Comparison of ENCODE assay signal across 11 cellular contexts in genomic region chr10:11176746-11177145, GRCh38.
DNase-seq lines count a peak whose midpoint lies in the region; ATAC-seq and TF ChIP-seq lines count a peak whose summit lies in the region.
"Had no signal": no experiment of that assay in that cellular context is flagged by ENCODE, and none has a peak within 500 bp of the region (broad histone marks: within the 10 kb centered on the region; RNA-seq: fewer than 3 reads in every experiment).

No MANE protein-coding gene starts in this region.

- no peaks in the 10 kb centered on the region for H3K9me3 ChIP-seq in cardiac muscle cell (ENCODE audit: low read depth)
- H3K9me3 ChIP-seq in heart left ventricle, result no peaks in the 10 kb centered on the region
- H3K9me3 ChIP-seq in Peyer's patch, result no peaks in the 10 kb centered on the region
- no peaks in the 10 kb centered on the region for H3K9me3 ChIP-seq in tibial nerve
- H3K9me3 ChIP-seq: ascending aorta had no signal

- H3K27me3 Mint-ChIP-seq in effector memory CD8-positive, alpha-beta T cell, result no peaks in the 10 kb centered on the region

- H3K4me1 Mint-ChIP-seq in effector memory CD8-positive, alpha-beta T cell (ENCODE audit: low read depth in 2 of 2), result peaks cover 85 to 92% of the 10 kb centered on the region in 2 donors

- H3K36me3 Mint-ChIP-seq in effector memory CD8-positive, alpha-beta T cell (ENCODE audit: insufficient read depth), result peaks cover 95% of the 10 kb centered on the region

- H3K36me3 ChIP-seq in cardiac muscle cell (no peaks in the 10 kb centered on the region), heart left ventricle (peaks cover 0 to 19% (median 10%) of the 10 kb centered on the region in 9 donors), Peyer's patch (peaks cover 0 to 5% (median 0%) of the 10 kb centered on the region in 3 donors), tibial nerve (peaks cover 0 to 73% (median 0%) of the 10 kb centered on the region in 3 donors)
- H3K36me3 ChIP-seq: ascending aorta had no signal

- TF ChIP-seq CTCF in cardiac muscle cell (IDR thresholded peaks at IDR 0.05; ENCODE audit: low read depth, low read length) (no peak), heart left ventricle (IDR thresholded peaks at IDR 0.05) (no peak), Peyer's patch (IDR thresholded peaks at IDR 0.05) (no peak), tibial nerve (IDR thresholded peaks at IDR 0.05) (no peak)

- intact Hi-C loops in heart left ventricle (cut with DNase I), result loop anchor here in 4 of 10 donors (5.0 to 10.0 kb wide), 2 partner anchors 88 to 91 kb away; no protein-coding TSS in a partner anchor

- no peaks in the 10 kb centered on the region for H3K27me3 ChIP-seq in cardiac muscle cell
- H3K27me3 ChIP-seq in heart left ventricle, result no peaks in the 10 kb centered on the region
- H3K27me3 ChIP-seq in Peyer's patch, result no peaks in the 10 kb centered on the region
- H3K27me3 ChIP-seq in tibial nerve, result no peaks in the 10 kb centered on the region
- H3K27me3 ChIP-seq: ascending aorta had no signal

- no peaks in the 10 kb centered on the region for H3K9me3 Mint-ChIP-seq in effector memory CD8-positive, alpha-beta T cell

- H3K4me1 ChIP-seq in cardiac muscle cell (ENCODE audit: low read depth), result peaks cover 68% of the 10 kb centered on the region
- peaks cover 0 to 99% (median 54%) of the 10 kb centered on the region in 12 donors for H3K4me1 ChIP-seq in heart left ventricle
- peaks cover 0 to 34% (median 14%) of the 10 kb centered on the region in 4 donors for H3K4me1 ChIP-seq in Peyer's patch
- H3K4me1 ChIP-seq in tibial nerve, result peaks cover 0 to 88% (median 29%) of the 10 kb centered on the region in 4 donors

- H3K4me3 ChIP-seq in cardiac muscle cell, result no peak overlapping the region
- peak overlapping the region in 1 of 12 donors; percentile 45 for H3K4me3 ChIP-seq in heart left ventricle
- peak overlapping the region in 1 of 4 donors; percentile 9 for H3K4me3 ChIP-seq in Peyer's patch
- H3K4me3 ChIP-seq in tibial nerve, result peak overlapping the region in 1 of 4 donors; percentile 19

- TF ChIP-seq POLR2A in heart left ventricle (IDR thresholded peaks at IDR 0.05) (no peak), Peyer's patch (IDR thresholded peaks at IDR 0.05) (no peak), tibial nerve (IDR thresholded peaks at IDR 0.05) (no peak)

- ATAC-seq in heart left ventricle (no peak), HG03457 (IDR thresholded peaks at IDR 0.05; ENCODE audit: unreplicated experiment) (no peak)
- ATAC-seq in effector memory CD8-positive, alpha-beta T cell (replicated peaks), result peak; percentile 12

- H3K27ac ChIP-seq in cardiac muscle cell (peak overlapping the region; percentile 29), heart left ventricle (peak overlapping the region in 6 of 12 donors; percentile 4 to 98 (median 36)), Peyer's patch (peak overlapping the region; percentile 48 to 82 (median 70)), tibial nerve (peak overlapping the region in 3 of 4 donors; percentile 26 to 95 (median 58))

- DNase-seq in cardiac muscle cell (ENCODE audit: low read depth in 1 of 2, low spot score in 1 of 2) (no peak), heart left ventricle (no peak), Peyer's patch (peak in 2 of 3 donors; percentile 31 to 66), tibial nerve (ENCODE audit: low spot score in 2 of 2) (no peak), foreskin melanocyte (no peak), SW480 (ENCODE audit: low spot score) (no peak)
- DNase-seq in effector memory CD8-positive, alpha-beta T cell, result peak in 2 of 3 experiments; percentile 37 to 45
- DNase-seq: NCI-H510A treated with DMSO at 0.1 percent for 48 hours, T-helper 9 cell had no signal

- no peak for TF ChIP-seq EP300 in tibial nerve (IDR thresholded peaks at IDR 0.05)

- H3K4me3 Mint-ChIP-seq in effector memory CD8-positive, alpha-beta T cell, result no peak overlapping the region

- no peak overlapping the region for H3K27ac Mint-ChIP-seq in effector memory CD8-positive, alpha-beta T cell

- 72 to 85% (median 82%) methylated on average over 7 of the region's 7 CpGs for WGBS in heart left ventricle, 4 donors
- 76 to 77% methylated on average over 7 of the region's 7 CpGs for WGBS in tibial nerve, 2 donors

Comparison
In these comparisons a context has a peak if more than half of its experiments do, and no peak if none do; other contexts are left out.
1. DNase-seq: peak in Peyer's patch (2 of 3) and effector memory CD8-positive, alpha-beta T cell (2 of 3); none in cardiac muscle cell (0 of 2), heart left ventricle (0 of 5), tibial nerve (0 of 2), foreskin melanocyte (single experiment) and SW480 (single experiment).